Comparison of ENCODE assay signal across 8 cellular contexts in the genomic region with DNA sequence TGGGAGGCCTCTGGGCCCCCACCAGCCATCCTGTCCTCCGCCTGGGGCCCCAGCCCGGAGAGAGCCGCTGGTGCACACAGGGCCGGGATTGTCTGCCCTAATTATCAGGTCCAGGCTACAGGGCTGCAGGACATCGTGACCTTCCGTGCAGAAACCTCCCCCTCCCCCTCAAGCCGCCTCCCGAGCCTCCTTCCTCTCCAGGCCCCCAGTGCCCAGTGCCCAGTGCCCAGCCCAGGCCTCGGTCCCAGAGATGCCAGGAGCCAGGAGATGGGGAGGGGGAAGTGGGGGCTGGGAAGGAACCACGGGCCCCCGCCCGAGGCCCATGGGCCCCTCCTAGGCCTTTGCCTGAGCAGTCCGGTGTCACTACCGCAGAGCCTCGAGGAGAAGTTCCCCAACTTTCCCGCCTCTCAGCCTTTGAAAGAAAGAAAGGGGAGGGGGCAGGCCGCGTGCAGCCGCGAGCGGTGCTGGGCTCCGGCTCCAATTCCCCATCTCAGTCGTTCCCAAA. TPM values are rescaled to one million over a fixed set of nuclear protein-coding genes. Genes with fewer than 3 reads are reported as not detected.
A peak's percentile ranks its signal among the peaks of the same experiment; 100 is the strongest.
DNase-seq lines count a peak whose midpoint lies in the region; ATAC-seq, FAIRE-seq and TF ChIP-seq lines count a peak whose summit lies in the region.

No MANE protein-coding gene starts in this region.

- TF ChIP-seq RAD21 in HepG2 (CRISPR knock-in tag; IDR thresholded peaks at IDR 0.05): no peak

- peaks cover 37% of the 10 kb centered on the region for H3K4me1 Mint-ChIP-seq in T-helper 2 cell treated with Interferon-gamma antibody and Interleukin-4, amounts not matched to agents 5 μg/mL and 100 μg/mL, for 36 hours (ENCODE audit: low read depth)

- H4K20me1 ChIP-seq in HepG2 (ENCODE audit: insufficient read depth, low read length): peaks cover 41% of the 10 kb centered on the region

- FAIRE-seq in HepG2 (lab: Jason Lieb, UNC): peak; percentile 21

- peaks cover 33% of the 10 kb centered on the region for H3K79me2 ChIP-seq in HepG2 (ENCODE audit: insufficient read depth, low read length)

- no peaks in the 10 kb centered on the region for H3K27me3 Mint-ChIP-seq in T-helper 2 cell treated with Interferon-gamma antibody and Interleukin-4, amounts not matched to agents 5 μg/mL and 100 μg/mL, for 36 hours (ENCODE audit: low read depth)

- in situ Hi-C loops in HepG2 (cut with HindIII; ENCODE audit: extremely low pct_ligation_motif_present, low pct_unique_long_range_greater_than_20kb): loop anchor here (10.0 kb wide), 1 partner anchor 109 kb away; no protein-coding TSS in a partner anchor

- TF ChIP-seq EP300 in HepG2 (IDR thresholded peaks at IDR 0.05; ENCODE audit: low read depth in 2 of 2, low read length in 2 of 2) (no peak), HepG2 (CRISPR knock-in tag; IDR thresholded peaks at IDR 0.05; ENCODE audit: borderline replicate concordance) (no peak; the same call in 1 of the 2 replicates)

- peak; percentile 28 for ATAC-seq in GM18873 (IDR thresholded peaks at IDR 0.05; ENCODE audit: low FRiP score, unreplicated experiment)
- ATAC-seq in HG03095 (IDR thresholded peaks at IDR 0.05; ENCODE audit: unreplicated experiment): peak; percentile 42
- ATAC-seq in HepG2: peak; percentile 37
- ATAC-seq in stimulated activated naive CD8-positive, alpha-beta T cell treated with anti-CD3 and anti-CD28 coated beads, Interleukin-15, Interleukin-2, amounts not matched to agents 100 U/mL and 50 U/mL, for 24 hours: peak; percentile 12

- H3K27me3 ChIP-seq in HepG2 (ENCODE audit: control insufficient read depth in 1 of 2, insufficient read depth in 2 of 2, low read length in 2 of 2): no peaks in the 10 kb centered on the region; a peak in 1 of 5 replicates

- TF ChIP-seq CTCF in C4-2B (conservative IDR thresholded peaks at IDR 0.05) (no peak), HepG2 (CRISPR knock-in tag; IDR thresholded peaks at IDR 0.05) (no peak)

- TF ChIP-seq POLR2A in HepG2 (IDR thresholded peaks at IDR 0.05; ENCODE audit: insufficient read depth in 1 of 2, low read depth in 2 of 2, low read length in 2 of 2): no peak; a peak in 1 of 4 replicates

- H3K4me1 ChIP-seq in HepG2 (ENCODE audit: insufficient read depth, low read length): peaks cover 53% of the 10 kb centered on the region

- H3K27ac Mint-ChIP-seq in T-helper 2 cell treated with Interferon-gamma antibody and Interleukin-4, amounts not matched to agents 5 μg/mL and 100 μg/mL, for 36 hours: peak overlapping the region; percentile 100

- DNase-seq in NCI-H2029 treated with DMSO at 0.1 percent for 48 hours (lab: John Stamatoyannopoulos, UW) (peak; percentile 86), dermis blood vessel endothelial cell (peak; percentile 77), HepG2 (ENCODE audit: low spot score) (peak; percentile 86)
- peak; percentile 74 for DNase-seq in T-helper 2 cell treated with Interferon-gamma antibody and Interleukin-4, amounts not matched to agents 5 μg/mL and 100 μg/mL, for 36 hours (ENCODE audit: low spot score)
- DNase-seq in stimulated activated naive CD8-positive, alpha-beta T cell treated with anti-CD3 and anti-CD28 coated beads, Interleukin-15, Interleukin-2, amounts not matched to agents 100 U/mL and 50 U/mL, for 24 hours: peak; percentile 66

- no peaks in the 10 kb centered on the region for H3K9me3 ChIP-seq in HepG2 (ENCODE audit: low read length)

- no peaks in the 10 kb centered on the region for H3K9me3 Mint-ChIP-seq in T-helper 2 cell treated with Interferon-gamma antibody and Interleukin-4, amounts not matched to agents 5 μg/mL and 100 μg/mL, for 36 hours

- intact Hi-C loops in HepG2 (cut with micrococcal nuclease; ENCODE audit: unreplicated experiment): loop anchor here (1.0 to 10.0 kb wide), 4 partner anchors 39 to 189 kb away; partner anchors contain the start of genes NCAPD2, TNFRSF1A and VAMP1

- peak overlapping the region; percentile 58 to 99 (median 60) for H3K4me3 ChIP-seq in HepG2 (replicated peaks in 1 of 3; ENCODE audit: insufficient read depth in 1 of 3, low read depth in 2 of 3, low read length in 3 of 3)

- BruUV-seq in HepG2 (replicated peaks; lab: Mats Ljungman, UMichigan): TSS peak; percentile 62

- H3K36me3 ChIP-seq in HepG2 (replicated peaks in 1 of 2; ENCODE audit: control insufficient read depth in 1 of 2, insufficient read depth in 2 of 2, low read length in 2 of 2): peaks cover 10 to 59% of the 10 kb centered on the region in 2 experiments

- CTCF ChIA-PET in HepG2 (lab: Yijun Ruan, JAX; ENCODE audit: low intra/inter-chr PET ratio, low total read pairs): no interaction called here

- POLR2A ChIA-PET in HepG2 (lab: Yijun Ruan, JAX): interaction anchor here (0.6 to 3.2 kb wide), 58 partner anchors 8 to 463 kb away, joined by 3 to 54 read pairs (median 4); partner anchors contain the start of genes C12orf57, CDCA3, COPS7A and IFFO1

- peak overlapping the region; percentile 99 for H3K4me3 Mint-ChIP-seq in T-helper 2 cell treated with Interferon-gamma antibody and Interleukin-4, amounts not matched to agents 5 μg/mL and 100 μg/mL, for 36 hours

- peaks cover 85% of the 10 kb centered on the region for H3K36me3 Mint-ChIP-seq in T-helper 2 cell treated with Interferon-gamma antibody and Interleukin-4, amounts not matched to agents 5 μg/mL and 100 μg/mL, for 36 hours (ENCODE audit: low read depth)

- peak overlapping the region; percentile 96 for H3K4me2 ChIP-seq in HepG2 (ENCODE audit: low read depth, low read length)

- H3K9ac ChIP-seq in HepG2 (ENCODE audit: insufficient read depth, low read depth, low read length): peak overlapping the region; percentile 96

- WGBS in HepG2 (ENCODE audit: low lambda C conversion rate): 4% methylated on average over 10 of the region's 23 CpGs

- no peak overlapping the region for H2AFZ ChIP-seq in HepG2 (ENCODE audit: low read length)

- H3K27ac ChIP-seq in C4-2B: peak overlapping the region; percentile 97
- H3K27ac ChIP-seq in HepG2 (ENCODE audit: extremely low read length, insufficient read depth, low read length): peak overlapping the region; percentile 97

RNA-seq across cellular contexts. Expression of gene GAPDH, which starts 0.6 kb away (rescaled TPM):
- total RNA-seq in dermis blood vessel endothelial cell (4,017 and 6,422 TPM in 2 replicates), HepG2 (2016; rRNA removed; fragmentation: Illumina TruSeq; extraction: Trizol) (3,038 and 4,052 TPM in 2 replicates)
- total RNA-seq in HepG2 (2016; cell fraction: cytosol; rRNA removed; fragmentation: Illumina TruSeq; extraction: Trizol; ENCODE audit: low read depth): 4,250 and 4,349 TPM in 2 replicates
- total RNA-seq in HepG2 (2016; cell fraction: insoluble cytoplasmic fraction; rRNA removed; fragmentation: Illumina TruSeq; extraction: Trizol): 3,016 and 4,088 TPM in 2 replicates
- total RNA-seq in HepG2 (2016; cell fraction: membrane; rRNA removed; fragmentation: Illumina TruSeq; extraction: Trizol): 3,384 and 3,615 TPM in 2 replicates
- total RNA-seq in HepG2 (2016; cell fraction: nucleus; rRNA removed; fragmentation: Illumina TruSeq; extraction: Trizol): 1,080 and 1,144 TPM in 2 replicates
- polyA plus RNA-seq in HepG2 (2011; rRNA removed): 12,395 and 12,722 TPM in 2 replicates
- polyA plus RNA-seq in HepG2 (2011; cell fraction: cytosol; rRNA removed): 13,143 and 20,886 TPM in 2 replicates
- 4,563 and 5,385 TPM in 2 replicates for polyA plus RNA-seq in HepG2 (2011; cell fraction: nucleus; rRNA removed)
- polyA plus RNA-seq in HepG2 (2012): 4,491 and 5,608 TPM in 2 replicates
- 5,853 and 5,973 TPM in 2 replicates for polyA plus RNA-seq in HepG2 (2016; cell fraction: cytosol; fragmentation: Illumina TruSeq; extraction: Trizol; ENCODE audit: low read depth)
- polyA plus RNA-seq in HepG2 (2016; cell fraction: insoluble cytoplasmic fraction; fragmentation: Illumina TruSeq; extraction: Trizol; ENCODE audit: low read depth): 5,263 and 5,331 TPM in 2 replicates
- 4,187 and 4,205 TPM in 2 replicates for polyA plus RNA-seq in HepG2 (2016; cell fraction: membrane; fragmentation: Illumina TruSeq; extraction: Trizol; ENCODE audit: low read depth)
- polyA plus RNA-seq in HepG2 (2016; cell fraction: nucleus; fragmentation: Illumina TruSeq; extraction: Trizol; ENCODE audit: insufficient read depth, low read depth): 2,003 and 2,068 TPM in 2 replicates
- 14,131 and 14,841 TPM in 2 replicates for polyA minus RNA-seq in HepG2 (2011; rRNA and poly(A)+ RNA removed; ENCODE audit: low replicate concordance)
- polyA minus RNA-seq in HepG2 (2011; cell fraction: cytosol; rRNA and poly(A)+ RNA removed): 5,645 and 5,680 TPM in 2 replicates
- 1,044 and 1,523 TPM in 2 replicates for polyA minus RNA-seq in HepG2 (2011; cell fraction: nucleus; rRNA and poly(A)+ RNA removed)

RNA-seq across cellular contexts. Expression of gene IFFO1, which starts 22.1 kb away (rescaled TPM):
- 13.1 and 13.6 TPM in 2 replicates for total RNA-seq in dermis blood vessel endothelial cell
- total RNA-seq in HepG2 (2016; rRNA removed; fragmentation: Illumina TruSeq; extraction: Trizol): 7.0 and 12.8 TPM in 2 replicates
- total RNA-seq in HepG2 (2016; cell fraction: cytosol; rRNA removed; fragmentation: Illumina TruSeq; extraction: Trizol; ENCODE audit: low read depth): 2.3 and 2.6 TPM in 2 replicates
- 6.1 and 12.5 TPM in 2 replicates for total RNA-seq in HepG2 (2016; cell fraction: insoluble cytoplasmic fraction; rRNA removed; fragmentation: Illumina TruSeq; extraction: Trizol)
- 4.1 and 5.9 TPM in 2 replicates for total RNA-seq in HepG2 (2016; cell fraction: membrane; rRNA removed; fragmentation: Illumina TruSeq; extraction: Trizol)
- 13.7 and 16.1 TPM in 2 replicates for total RNA-seq in HepG2 (2016; cell fraction: nucleus; rRNA removed; fragmentation: Illumina TruSeq; extraction: Trizol)
- 14.6 and 18.3 TPM in 2 replicates for polyA plus RNA-seq in HepG2 (2011; rRNA removed)
- polyA plus RNA-seq in HepG2 (2011; cell fraction: cytosol; rRNA removed): 7.8 and 9.6 TPM in 2 replicates
- polyA plus RNA-seq in HepG2 (2011; cell fraction: nucleus; rRNA removed): 132 TPM in 2 replicates
- polyA plus RNA-seq in HepG2 (2012): 8.0 and 11.7 TPM in 2 replicates
- polyA plus RNA-seq in HepG2 (2016; cell fraction: cytosol; fragmentation: Illumina TruSeq; extraction: Trizol; ENCODE audit: low read depth): 1.9 TPM in 2 replicates
- polyA plus RNA-seq in HepG2 (2016; cell fraction: insoluble cytoplasmic fraction; fragmentation: Illumina TruSeq; extraction: Trizol; ENCODE audit: low read depth): 6.6 and 8.2 TPM in 2 replicates
- 3.2 and 3.5 TPM in 2 replicates for polyA plus RNA-seq in HepG2 (2016; cell fraction: membrane; fragmentation: Illumina TruSeq; extraction: Trizol; ENCODE audit: low read depth)
- 54.2 and 55.8 TPM in 2 replicates for polyA plus RNA-seq in HepG2 (2016; cell fraction: nucleus; fragmentation: Illumina TruSeq; extraction: Trizol; ENCODE audit: insufficient read depth, low read depth)
- 0.61 and 11.8 TPM in 2 replicates for polyA minus RNA-seq in HepG2 (2011; rRNA and poly(A)+ RNA removed; ENCODE audit: low replicate concordance)
- 2.9 and 3.4 TPM in 2 replicates for polyA minus RNA-seq in HepG2 (2011; cell fraction: cytosol; rRNA and poly(A)+ RNA removed)
- 12.5 and 14.4 TPM in 2 replicates for polyA minus RNA-seq in HepG2 (2011; cell fraction: nucleus; rRNA and poly(A)+ RNA removed)

RNA-seq across cellular contexts. Expression of gene NOP2, which starts 34.4 kb away (rescaled TPM):
- total RNA-seq in dermis blood vessel endothelial cell (15.5 and 19.3 TPM in 2 replicates), HepG2 (2016; rRNA removed; fragmentation: Illumina TruSeq; extraction: Trizol) (50.0 and 56.7 TPM in 2 replicates)
- 12.9 and 15.9 TPM in 2 replicates for total RNA-seq in HepG2 (2016; cell fraction: cytosol; rRNA removed; fragmentation: Illumina TruSeq; extraction: Trizol; ENCODE audit: low read depth)
- total RNA-seq in HepG2 (2016; cell fraction: insoluble cytoplasmic fraction; rRNA removed; fragmentation: Illumina TruSeq; extraction: Trizol): 47.8 and 60.1 TPM in 2 replicates
- 14.5 and 16.3 TPM in 2 replicates for total RNA-seq in HepG2 (2016; cell fraction: membrane; rRNA removed; fragmentation: Illumina TruSeq; extraction: Trizol)
- 58.7 and 75.9 TPM in 2 replicates for total RNA-seq in HepG2 (2016; cell fraction: nucleus; rRNA removed; fragmentation: Illumina TruSeq; extraction: Trizol)
- 47.3 and 52.9 TPM in 2 replicates for polyA plus RNA-seq in HepG2 (2011; rRNA removed)
- 23.1 and 25.0 TPM in 2 replicates for polyA plus RNA-seq in HepG2 (2011; cell fraction: cytosol; rRNA removed)
- polyA plus RNA-seq in HepG2 (2011; cell fraction: nucleus; rRNA removed): 189 and 191 TPM in 2 replicates
- 39.3 and 51.1 TPM in 2 replicates for polyA plus RNA-seq in HepG2 (2012)
- 5.0 and 5.2 TPM in 2 replicates for polyA plus RNA-seq in HepG2 (2016; cell fraction: cytosol; fragmentation: Illumina TruSeq; extraction: Trizol; ENCODE audit: low read depth)
- polyA plus RNA-seq in HepG2 (2016; cell fraction: insoluble cytoplasmic fraction; fragmentation: Illumina TruSeq; extraction: Trizol; ENCODE audit: low read depth): 58.8 and 61.3 TPM in 2 replicates
- 8.6 and 9.0 TPM in 2 replicates for polyA plus RNA-seq in HepG2 (2016; cell fraction: membrane; fragmentation: Illumina TruSeq; extraction: Trizol; ENCODE audit: low read depth)
- polyA plus RNA-seq in HepG2 (2016; cell fraction: nucleus; fragmentation: Illumina TruSeq; extraction: Trizol; ENCODE audit: insufficient read depth, low read depth): 230 and 250 TPM in 2 replicates
- 70.3 and 126 TPM in 2 replicates for polyA minus RNA-seq in HepG2 (2011; rRNA and poly(A)+ RNA removed; ENCODE audit: low replicate concordance)
- polyA minus RNA-seq in HepG2 (2011; cell fraction: cytosol; rRNA and poly(A)+ RNA removed): 17.4 and 20.0 TPM in 2 replicates
- polyA minus RNA-seq in HepG2 (2011; cell fraction: nucleus; rRNA and poly(A)+ RNA removed): 63.5 and 67.9 TPM in 2 replicates

RNA-seq across cellular contexts. Expression of gene NCAPD2, which starts 39.8 kb away (rescaled TPM):
- total RNA-seq in dermis blood vessel endothelial cell: 28.2 and 102 TPM in 2 replicates
- 65.6 and 100 TPM in 2 replicates for total RNA-seq in HepG2 (2016; rRNA removed; fragmentation: Illumina TruSeq; extraction: Trizol)
- total RNA-seq in HepG2 (2016; cell fraction: cytosol; rRNA removed; fragmentation: Illumina TruSeq; extraction: Trizol; ENCODE audit: low read depth): 7.2 and 7.6 TPM in 2 replicates
- total RNA-seq in HepG2 (2016; cell fraction: insoluble cytoplasmic fraction; rRNA removed; fragmentation: Illumina TruSeq; extraction: Trizol): 68.5 and 86.5 TPM in 2 replicates
- total RNA-seq in HepG2 (2016; cell fraction: membrane; rRNA removed; fragmentation: Illumina TruSeq; extraction: Trizol): 25.1 and 25.2 TPM in 2 replicates
- total RNA-seq in HepG2 (2016; cell fraction: nucleus; rRNA removed; fragmentation: Illumina TruSeq; extraction: Trizol): 57.8 and 60.8 TPM in 2 replicates
- polyA plus RNA-seq in HepG2 (2011; rRNA removed): 42.8 and 51.1 TPM in 2 replicates
- polyA plus RNA-seq in HepG2 (2011; cell fraction: cytosol; rRNA removed): 32.2 and 41.0 TPM in 2 replicates
- polyA plus RNA-seq in HepG2 (2011; cell fraction: nucleus; rRNA removed): 46.7 and 50.4 TPM in 2 replicates
- polyA plus RNA-seq in HepG2 (2012): 31.0 and 53.6 TPM in 2 replicates
- polyA plus RNA-seq in HepG2 (2016; cell fraction: cytosol; fragmentation: Illumina TruSeq; extraction: Trizol; ENCODE audit: low read depth): 3.4 and 4.5 TPM in 2 replicates
- 56.7 and 71.7 TPM in 2 replicates for polyA plus RNA-seq in HepG2 (2016; cell fraction: insoluble cytoplasmic fraction; fragmentation: Illumina TruSeq; extraction: Trizol; ENCODE audit: low read depth)
- polyA plus RNA-seq in HepG2 (2016; cell fraction: membrane; fragmentation: Illumina TruSeq; extraction: Trizol; ENCODE audit: low read depth): 12.3 and 13.7 TPM in 2 replicates
- polyA plus RNA-seq in HepG2 (2016; cell fraction: nucleus; fragmentation: Illumina TruSeq; extraction: Trizol; ENCODE audit: insufficient read depth, low read depth): 73.7 and 78.3 TPM in 2 replicates
- 92.8 and 252 TPM in 2 replicates for polyA minus RNA-seq in HepG2 (2011; rRNA and poly(A)+ RNA removed; ENCODE audit: low replicate concordance)
- 51.6 and 71.6 TPM in 2 replicates for polyA minus RNA-seq in HepG2 (2011; cell fraction: cytosol; rRNA and poly(A)+ RNA removed)
- 62.8 and 68.9 TPM in 2 replicates for polyA minus RNA-seq in HepG2 (2011; cell fraction: nucleus; rRNA and poly(A)+ RNA removed)

RNA-seq across cellular contexts. Expression of gene MRPL51, which starts 40.6 kb away (rescaled TPM):
- total RNA-seq in dermis blood vessel endothelial cell: 86.4 and 167 TPM in 2 replicates
- 278 and 343 TPM in 2 replicates for total RNA-seq in HepG2 (2016; rRNA removed; fragmentation: Illumina TruSeq; extraction: Trizol)
- total RNA-seq in HepG2 (2016; cell fraction: cytosol; rRNA removed; fragmentation: Illumina TruSeq; extraction: Trizol; ENCODE audit: low read depth): 189 and 218 TPM in 2 replicates
- total RNA-seq in HepG2 (2016; cell fraction: insoluble cytoplasmic fraction; rRNA removed; fragmentation: Illumina TruSeq; extraction: Trizol): 286 and 361 TPM in 2 replicates
- 199 and 207 TPM in 2 replicates for total RNA-seq in HepG2 (2016; cell fraction: membrane; rRNA removed; fragmentation: Illumina TruSeq; extraction: Trizol)
- 80.6 and 104 TPM in 2 replicates for total RNA-seq in HepG2 (2016; cell fraction: nucleus; rRNA removed; fragmentation: Illumina TruSeq; extraction: Trizol)
- polyA plus RNA-seq in HepG2 (2011; rRNA removed): 52.5 and 64.8 TPM in 2 replicates
- polyA plus RNA-seq in HepG2 (2011; cell fraction: cytosol; rRNA removed): 82.5 and 89.0 TPM in 2 replicates
- polyA plus RNA-seq in HepG2 (2011; cell fraction: nucleus; rRNA removed): 20.2 and 20.8 TPM in 2 replicates
- 128 and 181 TPM in 2 replicates for polyA plus RNA-seq in HepG2 (2012)
- polyA plus RNA-seq in HepG2 (2016; cell fraction: cytosol; fragmentation: Illumina TruSeq; extraction: Trizol; ENCODE audit: low read depth): 188 and 220 TPM in 2 replicates
- 342 and 349 TPM in 2 replicates for polyA plus RNA-seq in HepG2 (2016; cell fraction: insoluble cytoplasmic fraction; fragmentation: Illumina TruSeq; extraction: Trizol; ENCODE audit: low read depth)
- 177 and 178 TPM in 2 replicates for polyA plus RNA-seq in HepG2 (2016; cell fraction: membrane; fragmentation: Illumina TruSeq; extraction: Trizol; ENCODE audit: low read depth)
- 114 and 136 TPM in 2 replicates for polyA plus RNA-seq in HepG2 (2016; cell fraction: nucleus; fragmentation: Illumina TruSeq; extraction: Trizol; ENCODE audit: insufficient read depth, low read depth)
- polyA minus RNA-seq in HepG2 (2011; rRNA and poly(A)+ RNA removed; ENCODE audit: low replicate concordance): 25.3 and 67.0 TPM in 2 replicates
- 12.4 and 18.6 TPM in 2 replicates for polyA minus RNA-seq in HepG2 (2011; cell fraction: cytosol; rRNA and poly(A)+ RNA removed)
- 10.1 and 13.3 TPM in 2 replicates for polyA minus RNA-seq in HepG2 (2011; cell fraction: nucleus; rRNA and poly(A)+ RNA removed)

Comparison
In these comparisons a context has a peak if more than half of its experiments do, and no peak if none do; other contexts are left out.
1. Peak in every context shown above with its lines: DNase-seq, ATAC-seq, H3K4me3 ChIP-seq and H3K27ac ChIP-seq.